In genomic region chr18:46281185-46282176, GRCh38 we compare ENCODE assay signal across 8 cellular contexts.
A peak's percentile ranks its signal among the peaks of the same experiment; 100 is the strongest.
DNase-seq lines count a peak whose midpoint lies in the region; ATAC-seq and TF ChIP-seq lines count a peak whose summit lies in the region.

No MANE protein-coding gene starts in this region.

- no peaks in the 10 kb centered on the region for H3K9me3 ChIP-seq in osteoblast (ENCODE audit: low read depth, low read length)

- no peaks in the 10 kb centered on the region for H3K79me2 ChIP-seq in KMS-11 (ENCODE audit: insufficient read depth, low read depth)
- no peaks in the 10 kb centered on the region for H3K79me2 ChIP-seq in osteoblast (ENCODE audit: insufficient read depth, low read length)

- H3K4me1 Mint-ChIP-seq in activated T-helper 2 cell treated with anti-CD3 and anti-CD28 coated beads, Interferon-gamma antibody, Interleukin-2, Interleukin-4, amounts not matched to agents 10 μg/mL and 5 μg/mL and 100 μg/mL, durations not matched to agents 14 hours and 24 hours and 36 hours (ENCODE audit: low read depth): peaks cover 11% of the 10 kb centered on the region
- peaks cover 19% of the 10 kb centered on the region for H3K4me1 Mint-ChIP-seq in type B pancreatic cell (ENCODE audit: unreplicated experiment)

- H3K4me1 ChIP-seq in KMS-11 (ENCODE audit: low read depth, poor library complexity, severe bottlenecking) (no peaks in the 10 kb centered on the region), osteoblast (ENCODE audit: insufficient read depth, low read length) (peaks cover 17% of the 10 kb centered on the region)

- H3K36me3 ChIP-seq in KMS-11 (ENCODE audit: insufficient read depth): no peaks in the 10 kb centered on the region
- H3K36me3 ChIP-seq in osteoblast (ENCODE audit: insufficient read depth, low read length): no peaks in the 10 kb centered on the region

- H3K9me3 Mint-ChIP-seq in activated T-helper 2 cell treated with anti-CD3 and anti-CD28 coated beads, Interferon-gamma antibody, Interleukin-2, Interleukin-4, amounts not matched to agents 10 μg/mL and 5 μg/mL and 100 μg/mL, durations not matched to agents 14 hours and 24 hours and 36 hours: no peaks in the 10 kb centered on the region
- H3K9me3 Mint-ChIP-seq in type B pancreatic cell: no peaks in the 10 kb centered on the region

- no peak overlapping the region for H3K4me2 ChIP-seq in KMS-11
- peak overlapping the region; percentile 10 for H3K4me2 ChIP-seq in osteoblast (ENCODE audit: insufficient read depth, low read length)

- H3K27me3 ChIP-seq in KMS-11 (ENCODE audit: insufficient read depth, low read depth) (no peaks in the 10 kb centered on the region), osteoblast (ENCODE audit: insufficient read depth, low read length) (no peaks in the 10 kb centered on the region)

- intact Hi-C loops in activated T-helper 2 cell treated with anti-CD3 and anti-CD28 coated beads, Interferon-gamma antibody, Interleukin-2, Interleukin-4, amounts not matched to agents 10 μg/mL and 5 μg/mL and 100 μg/mL, durations not matched to agents 14 hours and 24 hours and 36 hours (cut with micrococcal nuclease): loop anchor here (2.0 kb wide), 2 partner anchors 199 to 377 kb away; no protein-coding TSS in a partner anchor

- no peak overlapping the region for H2AFZ ChIP-seq in KMS-11 (ENCODE audit: low read depth)
- H2AFZ ChIP-seq in osteoblast (ENCODE audit: low read length): no peak overlapping the region

- H3K9ac ChIP-seq in KMS-11: no peak overlapping the region

- DNase-seq in DMS53 (lab: John Stamatoyannopoulos, UW) (peak; percentile 92), RPMI8226 (peak; percentile 79), foreskin fibroblast (peak; percentile 67 to 87), osteoblast (ENCODE audit: insufficient read length, low spot score, missing footprints) (peak; percentile 76), type B pancreatic cell (ENCODE audit: extremely low spot score, unreplicated experiment) (peak; percentile 79)
- DNase-seq in activated T-helper 2 cell treated with anti-CD3 and anti-CD28 coated beads, Interferon-gamma antibody, Interleukin-2, Interleukin-4, amounts not matched to agents 10 μg/mL and 5 μg/mL and 100 μg/mL, durations not matched to agents 14 hours and 24 hours and 36 hours (ENCODE audit: low spot score): peak; percentile 46

- H3K27ac ChIP-seq in KMS-11 (no peak overlapping the region), osteoblast (ENCODE audit: low read depth, low read length) (no peak overlapping the region)

- no peak overlapping the region for H3K4me3 Mint-ChIP-seq in activated T-helper 2 cell treated with anti-CD3 and anti-CD28 coated beads, Interferon-gamma antibody, Interleukin-2, Interleukin-4, amounts not matched to agents 10 μg/mL and 5 μg/mL and 100 μg/mL, durations not matched to agents 14 hours and 24 hours and 36 hours (ENCODE audit: low read depth)
- no peak overlapping the region for H3K4me3 Mint-ChIP-seq in type B pancreatic cell

- ATAC-seq in GM21529 (IDR thresholded peaks at IDR 0.05; ENCODE audit: unreplicated experiment): peak; percentile 85

- no peaks in the 10 kb centered on the region for H4K20me1 ChIP-seq in KMS-11 (ENCODE audit: insufficient read depth)
- H4K20me1 ChIP-seq in osteoblast (ENCODE audit: insufficient read depth, low read length): peaks cover 9% of the 10 kb centered on the region

- no peaks in the 10 kb centered on the region for H3K27me3 Mint-ChIP-seq in activated T-helper 2 cell treated with anti-CD3 and anti-CD28 coated beads, Interferon-gamma antibody, Interleukin-2, Interleukin-4, amounts not matched to agents 10 μg/mL and 5 μg/mL and 100 μg/mL, durations not matched to agents 14 hours and 24 hours and 36 hours (ENCODE audit: low read depth)
- H3K27me3 Mint-ChIP-seq in type B pancreatic cell: no peaks in the 10 kb centered on the region

- no peaks in the 10 kb centered on the region for H3K36me3 Mint-ChIP-seq in activated T-helper 2 cell treated with anti-CD3 and anti-CD28 coated beads, Interferon-gamma antibody, Interleukin-2, Interleukin-4, amounts not matched to agents 10 μg/mL and 5 μg/mL and 100 μg/mL, durations not matched to agents 14 hours and 24 hours and 36 hours (ENCODE audit: low read depth)
- no peaks in the 10 kb centered on the region for H3K36me3 Mint-ChIP-seq in type B pancreatic cell

- H3K27ac Mint-ChIP-seq in activated T-helper 2 cell treated with anti-CD3 and anti-CD28 coated beads, Interferon-gamma antibody, Interleukin-2, Interleukin-4, amounts not matched to agents 10 μg/mL and 5 μg/mL and 100 μg/mL, durations not matched to agents 14 hours and 24 hours and 36 hours: no peak overlapping the region
- no peak overlapping the region for H3K27ac Mint-ChIP-seq in type B pancreatic cell

- H3K4me3 ChIP-seq in KMS-11 (IDR thresholded peaks at IDR 0.05; ENCODE audit: insufficient read depth, low read depth, low read length) (no peak overlapping the region), foreskin fibroblast (ENCODE audit: low read depth in 1 of 2, low read length in 2 of 2) (no peak overlapping the region), osteoblast (ENCODE audit: insufficient read depth, low read length) (no peak overlapping the region)

- TF ChIP-seq CTCF in KMS-11 (conservative IDR thresholded peaks at IDR 0.05; ENCODE audit: low read depth, low read length) (peak; percentile 95), foreskin fibroblast (IDR thresholded peaks at IDR 0.05; ENCODE audit: low read depth, low read length) (peak; percentile 97), osteoblast (IDR thresholded peaks at IDR 0.05; ENCODE audit: extremely low read depth, low read depth, low read length) (peak; percentile 95), type B pancreatic cell (conservative IDR thresholded peaks at IDR 0.05) (peak; percentile 94)
